20 cellular contexts compared by ENCODE assay signal in the genomic region with DNA sequence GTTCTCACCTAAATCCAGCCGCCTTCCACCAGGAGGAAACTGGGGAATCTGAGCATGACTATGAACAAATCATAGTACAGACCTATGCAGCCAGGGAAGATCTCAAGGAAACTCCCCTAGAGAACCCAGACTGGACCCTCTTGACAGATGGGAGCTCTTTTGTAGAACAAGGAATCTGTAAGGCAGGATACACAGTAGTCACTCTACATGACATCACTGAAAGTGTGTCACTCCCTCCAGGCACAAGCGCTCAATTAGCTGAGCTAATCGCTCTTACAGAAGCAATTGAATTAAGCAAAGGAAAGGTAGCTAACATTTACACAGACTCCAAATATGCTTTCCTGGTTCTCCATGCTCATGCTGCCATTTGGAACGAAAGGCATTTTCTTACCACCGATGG. TPM values are rescaled to one million over a fixed set of nuclear protein-coding genes. Genes with fewer than 3 reads are reported as not detected.
"Had no signal": no experiment of that assay in that cellular context is flagged by ENCODE, and none has a peak within 500 bp of the region (broad histone marks: within the 10 kb centered on the region; RNA-seq: fewer than 3 reads in every experiment).

No MANE protein-coding gene starts in this region.

- H3K4me3 ChIP-seq: ascending aorta, breast epithelium, hepatocyte, lung, neural progenitor cell, ovary, sigmoid colon, stomach, testis, upper lobe of right lung had no signal

- DNase-seq: activated B cell treated with CpG ODN at 0.5 μM for 24 hours; activated CD4-positive, alpha-beta T cell treated with anti-CD3 and anti-CD28 coated beads, Interleukin-2, amount 10 ng/mL, durations not matched to agents 7 days and 5 days; activated effector memory CD4-positive, alpha-beta T cell treated with Interleukin-2 at 50 U/mL for 16 hours; endodermal cell; erythroblast; islet precursor cell; midbrain; ovary; sigmoid colon; stimulated activated CD4-positive, alpha-beta T cell treated with anti-CD3 and anti-CD28 coated beads, Interleukin-1b, Interleukin-23, amount 100 ng/mL, for 48 hours; stomach; testis; upper lobe of right lung had no signal

- H3K9me3 ChIP-seq: ascending aorta, ovary, sigmoid colon, testis, upper lobe of right lung had no signal

- H3K27me3 ChIP-seq: ascending aorta, breast epithelium, hepatocyte, neural progenitor cell, ovary, sigmoid colon, stomach, testis, upper lobe of right lung had no signal

- H3K4me1 ChIP-seq: ascending aorta, breast epithelium, neural progenitor cell, testis, upper lobe of right lung had no signal

- H3K4me3 Mint-ChIP-seq: activated B cell treated with CpG ODN at 0.5 μM for 24 hours; activated CD4-positive, alpha-beta T cell treated with anti-CD3 and anti-CD28 coated beads, Interleukin-2, amount 10 ng/mL, durations not matched to agents 7 days and 5 days; endodermal cell; neural progenitor cell had no signal

- H3K27ac Mint-ChIP-seq: activated B cell treated with CpG ODN at 0.5 μM for 24 hours; activated CD4-positive, alpha-beta T cell treated with anti-CD3 and anti-CD28 coated beads, Interleukin-2, amount 10 ng/mL, durations not matched to agents 7 days and 5 days; endodermal cell; neural progenitor cell had no signal

- H3K27ac ChIP-seq: ascending aorta, breast epithelium, hepatocyte, neural progenitor cell, ovary, sigmoid colon, stomach, testis, upper lobe of right lung had no signal

- H3K27me3 Mint-ChIP-seq: activated B cell treated with CpG ODN at 0.5 μM for 24 hours; activated CD4-positive, alpha-beta T cell treated with anti-CD3 and anti-CD28 coated beads, Interleukin-2, amount 10 ng/mL, durations not matched to agents 7 days and 5 days had no signal

- H3K36me3 ChIP-seq: ascending aorta, breast epithelium, neural progenitor cell, ovary, sigmoid colon, stomach, upper lobe of right lung had no signal

- ATAC-seq: upper lobe of right lung had no signal

- H3K4me1 Mint-ChIP-seq: neural progenitor cell had no signal

RNA-seq across cellular contexts. Expression of gene PLN, which starts 36.8 kb away (rescaled TPM):
- total RNA-seq: activated B cell treated with CpG ODN at 0.5 μM for 24 hours; activated CD4-positive, alpha-beta T cell treated with anti-CD3 and anti-CD28 coated beads, Interleukin-2, amount 10 ng/mL, durations not matched to agents 7 days and 5 days; dermis microvascular lymphatic vessel endothelial cell; endodermal cell; T-helper 2 cell treated with Interferon-gamma antibody and Interleukin-4, amounts not matched to agents 100 ng/mL and 5 ng/mL, for 36 hours had no signal
